In the genomic region with DNA sequence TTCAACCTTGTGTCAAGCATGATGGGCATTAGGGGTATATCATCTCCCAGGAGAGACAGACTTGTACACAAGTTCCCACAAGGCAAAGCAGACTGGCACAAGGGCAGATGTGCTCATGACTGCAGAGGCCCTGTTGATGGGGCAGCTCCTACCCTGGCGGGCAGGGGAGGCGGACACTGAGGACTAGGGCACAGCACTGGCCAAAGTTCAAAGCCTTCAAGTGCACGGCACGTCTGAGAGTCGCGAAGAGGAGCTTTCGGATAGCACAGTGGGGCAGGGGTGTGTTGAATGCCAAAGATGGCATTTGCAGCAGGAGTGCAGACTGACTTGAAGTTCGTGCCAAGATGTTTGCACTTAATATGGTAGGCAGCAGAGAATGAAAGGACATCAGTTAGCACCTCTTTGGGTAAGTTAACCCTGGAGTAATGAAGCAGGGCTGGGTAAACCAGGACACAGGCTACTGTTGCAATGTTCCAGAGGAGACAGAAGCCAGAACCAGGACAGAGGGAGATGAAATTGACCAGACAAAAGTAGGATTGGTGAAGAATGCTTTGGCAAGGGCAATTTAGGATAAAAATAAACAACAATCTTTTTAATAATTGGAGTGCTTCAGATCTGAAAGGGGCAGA, we compare ENCODE assay signal across 19 cellular contexts.
"Had no signal": no experiment of that assay in that cellular context is flagged by ENCODE, and none has a peak within 500 bp of the region (broad histone marks: within the 10 kb centered on the region; RNA-seq: fewer than 3 reads in every experiment).

No MANE protein-coding gene starts in this region.

- H3K4me3 ChIP-seq: neural progenitor cell, suprapubic skin had no signal

- H3K27me3 ChIP-seq: neural progenitor cell, suprapubic skin had no signal

- H3K4me1 Mint-ChIP-seq: naive B cell had no signal

- ATAC-seq: activated T-cell treated with anti-CD3 and anti-CD28 coated beads, Interleukin-2, amount 50 U/mL, for 72 hours; esophagus mucosa; stimulated activated naive CD8-positive, alpha-beta T cell treated with anti-CD3 and anti-CD28 coated beads, Interleukin-15, Interleukin-2, amounts not matched to agents 100 U/mL and 50 U/mL, for 24 hours had no signal

- H3K36me3 Mint-ChIP-seq: activated naive CD8-positive, alpha-beta T cell; neural progenitor cell had no signal

- H3K27ac ChIP-seq: neural progenitor cell, suprapubic skin, VCaP had no signal

- H3K36me3 ChIP-seq: neural progenitor cell, suprapubic skin had no signal

- H3K27ac Mint-ChIP-seq: activated naive CD8-positive, alpha-beta T cell; activated T-cell treated with anti-CD3 and anti-CD28 coated beads, Interleukin-2, amount 50 U/mL, for 72 hours; dendritic cell treated with granulocyte-macrophage colony-stimulating factor and Interleukin-4, amounts not matched to agents 40 ng/mL and 50 ng/mL, for 4 days; naive B cell; progenitor cell of endocrine pancreas had no signal

- H3K9me3 Mint-ChIP-seq: activated T-cell treated with anti-CD3 and anti-CD28 coated beads, Interleukin-2, amount 50 U/mL, for 72 hours; dendritic cell treated with granulocyte-macrophage colony-stimulating factor and Interleukin-4, amounts not matched to agents 40 ng/mL and 50 ng/mL, for 4 days; neural progenitor cell had no signal

- H3K9me3 ChIP-seq: suprapubic skin had no signal

- H3K4me3 Mint-ChIP-seq: activated naive CD8-positive, alpha-beta T cell; activated T-cell treated with anti-CD3 and anti-CD28 coated beads, Interleukin-2, amount 50 U/mL, for 72 hours; dendritic cell treated with granulocyte-macrophage colony-stimulating factor and Interleukin-4, amounts not matched to agents 40 ng/mL and 50 ng/mL, for 4 days; naive B cell; neural progenitor cell had no signal

- DNase-seq: activated CD4-positive, alpha-beta T cell treated with anti-CD3 and anti-CD28 coated beads, Interleukin-2, amount 50 U/mL, for 1 hour; activated CD4-positive, CD25-positive, alpha-beta regulatory T cell treated with anti-CD3 and anti-CD28 coated beads, Interleukin-2, amount 50 U/mL, for 72 hours; activated effector memory CD4-positive, alpha-beta T cell treated with anti-CD3 and anti-CD28 coated beads, Interleukin-2, amount 50 U/mL, for 16 hours; activated T-cell treated with anti-CD3 and anti-CD28 coated beads, Interleukin-2, amount 50 U/mL, for 72 hours; effector CD8-positive, alpha-beta T cell; midbrain; naive B cell; stimulated activated CD4-positive, alpha-beta T cell treated with anti-CD3 and anti-CD28 coated beads, Interleukin-12 subunit alpha, Interleukin-12 subunit beta, amount 100 ng/mL, for 4 hours; stimulated activated CD4-positive, alpha-beta T cell treated with anti-CD3 and anti-CD28 coated beads, Interleukin-1b, Interleukin-23, amount 100 ng/mL, for 48 hours; stimulated activated naive CD8-positive, alpha-beta T cell treated with anti-CD3 and anti-CD28 coated beads, Interleukin-15, Interleukin-2, amounts not matched to agents 100 U/mL and 50 U/mL, for 24 hours; T-helper 2 cell; trophoblast cell had no signal

- H3K4me1 ChIP-seq: neural progenitor cell had no signal
